ENCODE assay signal across 23 cellular contexts in genomic region chr2:160534249-160534648, GRCh38.
"Had no signal": no experiment of that assay in that cellular context is flagged by ENCODE, and none has a peak within 500 bp of the region (broad histone marks: within the 10 kb centered on the region; RNA-seq: fewer than 3 reads in every experiment).

No MANE protein-coding gene starts in this region.

- H3K4me1 Mint-ChIP-seq: activated CD4-positive, alpha-beta T cell treated with anti-CD3 and anti-CD28 coated beads, Interleukin-2, amount 10 ng/mL, durations not matched to agents 24 days and 14 days; activated CD8-positive, alpha-beta memory T cell treated with anti-CD3 and anti-CD28 coated beads, Interleukin-2, amount 10 ng/mL, durations not matched to agents 7 days and 5 days had no signal

- H3K27ac Mint-ChIP-seq: activated B cell treated with CpG ODN at 0.5 μM for 24 hours; activated CD4-positive, alpha-beta T cell treated with anti-CD3 and anti-CD28 coated beads, Interleukin-2, amount 10 ng/mL, durations not matched to agents 24 days and 14 days; activated CD8-positive, alpha-beta memory T cell treated with anti-CD3 and anti-CD28 coated beads, Interleukin-2, amount 10 ng/mL, durations not matched to agents 7 days and 5 days; activated naive CD4-positive, alpha-beta T cell treated with anti-CD3 and anti-CD28 coated beads, Interleukin-2, amount 50 U/mL, for 24 hours; activated T-cell treated with anti-CD3 and anti-CD28 coated beads, Interleukin-2, amount 50 U/mL, for 24 hours; activated T-helper 1 cell treated with anti-CD3 and anti-CD28 coated beads, Interleukin-12 subunit alpha, Interleukin-12 subunit beta, Interleukin-2, Interleukin-4 antibody, amounts not matched to agents 30 ng/mL and 10 ng/mL and 1 ng/mL, durations not matched to agents 14 hours and 24 hours and 36 hours; brain; T-cell had no signal

- H3K9me3 Mint-ChIP-seq: activated B cell treated with CpG ODN at 0.5 μM for 24 hours; activated CD4-positive, alpha-beta T cell treated with anti-CD3 and anti-CD28 coated beads, Interleukin-2, amount 10 ng/mL, durations not matched to agents 24 days and 14 days; activated naive CD4-positive, alpha-beta T cell treated with anti-CD3 and anti-CD28 coated beads, Interleukin-2, amount 50 U/mL, for 24 hours; activated T-cell treated with anti-CD3 and anti-CD28 coated beads, Interleukin-2, amount 50 U/mL, for 24 hours; activated T-helper 1 cell treated with anti-CD3 and anti-CD28 coated beads, Interleukin-12 subunit alpha, Interleukin-12 subunit beta, Interleukin-2, Interleukin-4 antibody, amounts not matched to agents 30 ng/mL and 10 ng/mL and 1 ng/mL, durations not matched to agents 14 hours and 24 hours and 36 hours; T-cell had no signal

- DNase-seq: activated B cell treated with CpG ODN at 0.5 μM for 24 hours; activated CD4-positive, alpha-beta T cell treated with anti-CD3 and anti-CD28 coated beads for 1 hour; activated CD4-positive, alpha-beta T cell treated with anti-CD3 and anti-CD28 coated beads, Interleukin-2, amount 10 ng/mL, durations not matched to agents 24 days and 14 days; activated CD4-positive, alpha-beta T cell treated with anti-CD3 and anti-CD28 coated beads, Interleukin-2, amount 50 U/mL, for 48 hours; activated CD8-positive, alpha-beta memory T cell treated with anti-CD3 and anti-CD28 coated beads, Interleukin-2, amount 10 ng/mL, durations not matched to agents 7 days and 5 days; activated effector memory CD4-positive, alpha-beta T cell treated with Interleukin-2 at 50 U/mL for 16 hours; activated naive CD4-positive, alpha-beta T cell; activated T-cell treated with anti-CD3 and anti-CD28 coated beads, Interleukin-2, amount 50 U/mL, for 24 hours; amygdala; KG1; NCI-H1048; NCI-H1930; NCI-H2171; NCI-H446 treated with DMSO at 0.1 percent for 48 hours; NCI-H526 treated with DMSO at 0.1 percent for 48 hours; RPMI8226; T-cell; T-helper 2 cell; T1000 had no signal

- H3K27ac ChIP-seq: SK-N-MC had no signal

- H3K36me3 Mint-ChIP-seq: activated CD8-positive, alpha-beta memory T cell treated with anti-CD3 and anti-CD28 coated beads, Interleukin-2, amount 10 ng/mL, durations not matched to agents 7 days and 5 days; activated naive CD4-positive, alpha-beta T cell treated with anti-CD3 and anti-CD28 coated beads, Interleukin-2, amount 50 U/mL, for 24 hours; brain; T-cell had no signal

- H3K4me3 ChIP-seq: SK-N-MC had no signal

- H3K27me3 Mint-ChIP-seq: activated CD4-positive, alpha-beta T cell treated with anti-CD3 and anti-CD28 coated beads, Interleukin-2, amount 10 ng/mL, durations not matched to agents 24 days and 14 days; activated CD8-positive, alpha-beta memory T cell treated with anti-CD3 and anti-CD28 coated beads, Interleukin-2, amount 10 ng/mL, durations not matched to agents 7 days and 5 days; activated naive CD4-positive, alpha-beta T cell treated with anti-CD3 and anti-CD28 coated beads, Interleukin-2, amount 50 U/mL, for 24 hours; activated T-cell treated with anti-CD3 and anti-CD28 coated beads, Interleukin-2, amount 50 U/mL, for 24 hours; T-cell had no signal

- H3K4me3 Mint-ChIP-seq: activated B cell treated with CpG ODN at 0.5 μM for 24 hours; activated CD4-positive, alpha-beta T cell treated with anti-CD3 and anti-CD28 coated beads, Interleukin-2, amount 10 ng/mL, durations not matched to agents 24 days and 14 days; activated CD8-positive, alpha-beta memory T cell treated with anti-CD3 and anti-CD28 coated beads, Interleukin-2, amount 10 ng/mL, durations not matched to agents 7 days and 5 days; activated naive CD4-positive, alpha-beta T cell treated with anti-CD3 and anti-CD28 coated beads, Interleukin-2, amount 50 U/mL, for 24 hours; activated T-cell treated with anti-CD3 and anti-CD28 coated beads, Interleukin-2, amount 50 U/mL, for 24 hours; activated T-helper 1 cell treated with anti-CD3 and anti-CD28 coated beads, Interleukin-12 subunit alpha, Interleukin-12 subunit beta, Interleukin-2, Interleukin-4 antibody, amounts not matched to agents 30 ng/mL and 10 ng/mL and 1 ng/mL, durations not matched to agents 14 hours and 24 hours and 36 hours; brain; T-cell had no signal

- ATAC-seq: activated CD8-positive, alpha-beta memory T cell treated with anti-CD3 and anti-CD28 coated beads, Interleukin-2, amount 10 ng/mL, durations not matched to agents 7 days and 5 days; T-cell had no signal
